In genomic region chr5:71460693-71461092, GRCh38 we compare ENCODE assay signal across 7 cellular contexts.
"Had no signal": no experiment of that assay in that cellular context is flagged by ENCODE, and none has a peak within 500 bp of the region (broad histone marks: within the 10 kb centered on the region; RNA-seq: fewer than 3 reads in every experiment).

No MANE protein-coding gene starts in this region.

- ATAC-seq: GM23338 had no signal

- H3K27ac ChIP-seq: HL-60 had no signal

- H3K4me3 ChIP-seq: GM23338 had no signal

- FAIRE-seq: H1, H54 had no signal

- DNase-seq: H9, HCEC 1CT, KG1 had no signal

- H3K4me2 ChIP-seq: GM23338 had no signal

- H2AFZ ChIP-seq: GM23338 had no signal
